ENCODE assay signal across 1 cellular context in genomic region chr3:194671900-194672808, GRCh38.
TF ChIP-seq lines count a peak whose summit lies in the region.

Gene LSG1 (minus strand): TSS chr3:194672191. CDS start chr3:194672162, 29 bp downstream.

TF ChIP-seq in GM12878, 131 proteins besides CTCF, POLR2A, EP300 and RAD21 (continued from another document and continues in another):
- TF ChIP-seq SIN3A (IDR thresholded peaks at IDR 0.05; ENCODE audit: low read depth, low read length) = peak; percentile 88
- peak; percentile 53; the same call in 1 of the 2 replicates for TF ChIP-seq IRF3 (IDR thresholded peaks at IDR 0.05)
- peak; percentile 43; the same call in 1 of the 2 replicates for TF ChIP-seq ATF2 (IDR thresholded peaks at IDR 0.05; ENCODE audit: low read length)
- no peak for TF ChIP-seq MEF2B (IDR thresholded peaks at IDR 0.05; ENCODE audit: partially characterized antibody, poor library complexity, severe bottlenecking)
- peak; percentile 84 for TF ChIP-seq ZNF24 (IDR thresholded peaks at IDR 0.05)
- no peak for TF ChIP-seq ZBTB4 (CRISPR knock-in tag; IDR thresholded peaks at IDR 0.05)
- peak; percentile 94 for TF ChIP-seq CREM (IDR thresholded peaks at IDR 0.05; ENCODE audit: low read depth)
- TF ChIP-seq CHD4 (IDR thresholded peaks at IDR 0.05) = no peak
- no peak for TF ChIP-seq ZBED1 (IDR thresholded peaks at IDR 0.05; ENCODE audit: borderline replicate concordance)
- peak; percentile 50; the same call in 1 of the 2 replicates for TF ChIP-seq MLLT1 (IDR thresholded peaks at IDR 0.05)
- no peak for TF ChIP-seq NRF1 (conservative IDR thresholded peaks at IDR 0.05; ENCODE audit: low read depth, low read length)
- TF ChIP-seq PML (IDR thresholded peaks at IDR 0.05; ENCODE audit: low read length) = peak; percentile 86
- peak; percentile 66; the same call in 1 of the 2 replicates for TF ChIP-seq SMARCA5 (IDR thresholded peaks at IDR 0.05)
- no peak for TF ChIP-seq BRCA1 (IDR thresholded peaks at IDR 0.05; ENCODE audit: low read depth, low read length)
- no peak for TF ChIP-seq HDAC2 (IDR thresholded peaks at IDR 0.05)
- no peak for TF ChIP-seq FOS (IDR thresholded peaks at IDR 0.05; ENCODE audit: borderline replicate concordance, extremely low read depth, insufficient read length)
- peak; percentile 86 for TF ChIP-seq RELA (IDR thresholded peaks at IDR 0.05; ENCODE audit: borderline replicate concordance, partially characterized antibody)
- 0 out of 2 replicates have a peak, but pooled peaks have one; percentile 14 for TF ChIP-seq SPI1 (IDR thresholded peaks at IDR 0.05; ENCODE audit: borderline replicate concordance, insufficient read depth, low read depth, low read length)
- TF ChIP-seq SMC3 (IDR thresholded peaks at IDR 0.05; ENCODE audit: borderline replicate concordance, low read length) = no peak
- no peak for TF ChIP-seq KAT2A (conservative IDR thresholded peaks at IDR 0.05; ENCODE audit: control insufficient read depth, low read depth, low read length)
- TF ChIP-seq LARP7 (IDR thresholded peaks at IDR 0.05) = peak; percentile 50; the same call in 1 of the 2 replicates
- TF ChIP-seq ZBTB33 (IDR thresholded peaks at IDR 0.05) = no peak
- no peak for TF ChIP-seq NFXL1 (IDR thresholded peaks at IDR 0.05; ENCODE audit: borderline replicate concordance)
- no peak for TF ChIP-seq ZNF217 (IDR thresholded peaks at IDR 0.05)
- TF ChIP-seq RAD51 (IDR thresholded peaks at IDR 0.05) = peak; percentile 58
- no peak for TF ChIP-seq E2F4 (IDR thresholded peaks at IDR 0.05; ENCODE audit: low read depth, low read length)
- no peak for TF ChIP-seq ATF3 (IDR thresholded peaks at IDR 0.05; ENCODE audit: borderline replicate concordance, extremely low read depth, low read depth, low read length)
- peak; percentile 95 to 96 for TF ChIP-seq BHLHE40 (IDR thresholded peaks at IDR 0.05; ENCODE audit: borderline replicate concordance in 1 of 2, low read depth in 2 of 2, low read length in 1 of 2)
- TF ChIP-seq NR2C1 (IDR thresholded peaks at IDR 0.05) = peak; percentile 48; the same call in 1 of the 2 replicates
- TF ChIP-seq CEBPB (IDR thresholded peaks at IDR 0.05; ENCODE audit: borderline replicate concordance in 1 of 2, low read depth in 2 of 2, low read length in 2 of 2) = no peak
- no peak for TF ChIP-seq EZH2 (IDR thresholded peaks at IDR 0.05; ENCODE audit: borderline replicate concordance, control insufficient read depth, low read depth, low read length)
- no peak for TF ChIP-seq ZNF274 (IDR thresholded peaks at IDR 0.05; ENCODE audit: insufficient read depth, insufficient read length)
- TF ChIP-seq E2F8 (IDR thresholded peaks at IDR 0.05; ENCODE audit: low read depth, partially characterized antibody) = peak; percentile 90
- peak; percentile 98 for TF ChIP-seq NBN (IDR thresholded peaks at IDR 0.05)
- TF ChIP-seq TCF7 (IDR thresholded peaks at IDR 0.05; ENCODE audit: borderline replicate concordance) = peak; percentile 80; the same call in 1 of the 2 replicates
- TF ChIP-seq SKIL (IDR thresholded peaks at IDR 0.05; ENCODE audit: low read depth, poor library complexity, severe bottlenecking) = peak; percentile 98
- TF ChIP-seq YY1 (IDR thresholded peaks at IDR 0.05; ENCODE audit: low read depth, low read length) = peak; percentile 98
- no peak for TF ChIP-seq BMI1 (IDR thresholded peaks at IDR 0.05; ENCODE audit: borderline replicate concordance)
- TF ChIP-seq HDGF (IDR thresholded peaks at IDR 0.05) = peak; percentile 17; the same call in 1 of the 2 replicates
- 0 out of 2 replicates have a peak, but pooled peaks have one; percentile 70 for TF ChIP-seq POLR2AphosphoS2 (IDR thresholded peaks at IDR 0.05; ENCODE audit: low read depth, low read length)
- no peak; the same call in none of the 2 replicates for TF ChIP-seq STAT1 (conservative IDR thresholded peaks at IDR 0.05)
- 0 out of 2 replicates have a peak, but pooled peaks have one; percentile 35 for TF ChIP-seq TCF3 (IDR thresholded peaks at IDR 0.05; ENCODE audit: borderline replicate concordance, insufficient read depth, low read depth, low read length)
- no peak for TF ChIP-seq NR2C2 (IDR thresholded peaks at IDR 0.05; ENCODE audit: borderline replicate concordance, control insufficient read depth, insufficient read length, low read depth)
- no peak; the same call in 1 of the 2 replicates for TF ChIP-seq MTA3 (IDR thresholded peaks at IDR 0.05; ENCODE audit: borderline replicate concordance, low read length)
- TF ChIP-seq ASH2L (IDR thresholded peaks at IDR 0.05; ENCODE audit: borderline replicate concordance, low read depth) = no peak
- peak; percentile 96 for TF ChIP-seq GABPA (IDR thresholded peaks at IDR 0.05; ENCODE audit: low read depth)
- no peak for TF ChIP-seq PAX8 (IDR thresholded peaks at IDR 0.05)
- TF ChIP-seq USF2 (IDR thresholded peaks at IDR 0.05; ENCODE audit: borderline replicate concordance, low read depth, low read length) = no peak
